In genomic region chrX:46683023-46683422, GRCh38 we compare ENCODE assay signal across 1 cellular context.
TF ChIP-seq lines count a peak whose summit lies in the region.

No MANE protein-coding gene starts in this region.

TF ChIP-seq in GM23338, 12 proteins besides CTCF, POLR2A, EP300 and RAD21 (continued from another document):
- TF ChIP-seq CREB1 (CRISPR knock-in tag; IDR thresholded peaks at IDR 0.05; ENCODE audit: low read depth) (no peak), ZNF462 (CRISPR knock-in tag; IDR thresholded peaks at IDR 0.05) (no peak), NANOG (IDR thresholded peaks at IDR 0.05; ENCODE audit: borderline replicate concordance) (no peak), STAT1 (IDR thresholded peaks at IDR 0.05; ENCODE audit: unreplicated experiment) (no peak), ZNF114 (CRISPR knock-in tag; IDR thresholded peaks at IDR 0.05) (no peak), EZH2phosphoT487 (IDR thresholded peaks at IDR 0.05; ENCODE audit: unreplicated experiment) (no peak), POLR2AphosphoS5 (IDR thresholded peaks at IDR 0.05; ENCODE audit: low read depth) (no peak), ZNF331 (CRISPR knock-in tag; IDR thresholded peaks at IDR 0.05; ENCODE audit: low read depth) (no peak)
TF ChIP-seq in GM23338: peak in this region for 0.
